ENCODE assay signal across 26 cellular contexts in genomic region chr13:107551521-107551920, GRCh38.
DNase-seq lines count a peak whose midpoint lies in the region; FAIRE-seq and TF ChIP-seq lines count a peak whose summit lies in the region.
"Had no signal": no experiment of that assay in that cellular context is flagged by ENCODE, and none has a peak within 500 bp of the region (broad histone marks: within the 10 kb centered on the region; RNA-seq: fewer than 3 reads in every experiment).

No MANE protein-coding gene starts in this region.

- no peaks in the 10 kb centered on the region for H3K27me3 ChIP-seq in endodermal cell (ENCODE audit: control insufficient read depth, insufficient read depth, low read length, poor library complexity, severe bottlenecking)
- H3K27me3 ChIP-seq: BE2C; BLaER1 treated with 17β-estradiol and CSF1 and Interleukin-3, amounts not matched to agents 10 nM and 100 nM had no signal

- TF ChIP-seq POLR2A in H54 (IDR thresholded peaks at IDR 0.05; ENCODE audit: low read depth, low read length): no peak

- H3K27ac ChIP-seq in endodermal cell (ENCODE audit: low read depth, low read length): no peak overlapping the region
- H3K27ac ChIP-seq: A549; BLaER1 treated with 17β-estradiol and CSF1 and Interleukin-3, amounts not matched to agents 10 nM and 100 nM; GM23248 had no signal

- no peak overlapping the region for H3K27ac Mint-ChIP-seq in endodermal cell
- H3K27ac Mint-ChIP-seq: CD14-positive monocyte; CD4-positive, alpha-beta T cell; CD8-positive, alpha-beta memory T cell; H9; HFFc6 had no signal

- H3K27me3 Mint-ChIP-seq in endodermal cell (ENCODE audit: insufficient read depth): no peaks in the 10 kb centered on the region
- H3K27me3 Mint-ChIP-seq: CD4-positive, alpha-beta T cell; CD8-positive, alpha-beta memory T cell had no signal

- no peak overlapping the region for H3K4me3 Mint-ChIP-seq in endodermal cell
- H3K4me3 Mint-ChIP-seq: CD14-positive monocyte; CD4-positive, alpha-beta T cell; CD8-positive, alpha-beta memory T cell; H9; HFFc6 had no signal

- no peak overlapping the region for H3K4me3 ChIP-seq in choroid plexus epithelial cell (ENCODE audit: low read depth, low read length)
- no peak overlapping the region for H3K4me3 ChIP-seq in endodermal cell (ENCODE audit: low read length)
- H3K4me3 ChIP-seq: A549; BLaER1 treated with 17β-estradiol and CSF1 and Interleukin-3, amounts not matched to agents 10 nM and 100 nM; GM23248 had no signal

- H3K36me3 ChIP-seq in endodermal cell (ENCODE audit: control insufficient read depth, insufficient read depth, low read length): no peaks in the 10 kb centered on the region
- H3K36me3 ChIP-seq: BE2C; BLaER1 treated with 17β-estradiol and CSF1 and Interleukin-3, amounts not matched to agents 10 nM and 100 nM had no signal

- WGBS in endodermal cell (ENCODE audit: insufficient coverage in 1 of 2, insufficient read length in 1 of 2), 2 experiments: no CpG with 5 or more reads among the region's 2 CpGs

- TF ChIP-seq CTCF in choroid plexus epithelial cell (conservative IDR thresholded peaks at IDR 0.05; ENCODE audit: low read depth, low read length): no peak
- TF ChIP-seq CTCF in endodermal cell (conservative IDR thresholded peaks at IDR 0.05): no peak

- H3K36me3 Mint-ChIP-seq in endodermal cell (ENCODE audit: low read depth): no peaks in the 10 kb centered on the region
- H3K36me3 Mint-ChIP-seq: CD14-positive monocyte; CD8-positive, alpha-beta memory T cell had no signal

- H3K4me1 Mint-ChIP-seq in endodermal cell: peaks cover 9% of the 10 kb centered on the region
- H3K4me1 Mint-ChIP-seq: CD14-positive monocyte; CD8-positive, alpha-beta memory T cell had no signal

- no peaks in the 10 kb centered on the region for H3K9me3 ChIP-seq in endodermal cell (ENCODE audit: control insufficient read depth, low read length)
- H3K9me3 ChIP-seq: A549; BE2C; BLaER1 treated with 17β-estradiol and CSF1 and Interleukin-3, amounts not matched to agents 10 nM and 100 nM had no signal

- peak; percentile 83 for FAIRE-seq in H54 (lab: Jason Lieb, UNC)
- FAIRE-seq: A549, D721Med, GM12892, GM19239, H1 had no signal

- no peaks in the 10 kb centered on the region for H3K4me1 ChIP-seq in endodermal cell (ENCODE audit: control insufficient read depth, insufficient read depth, low read length)
- H3K4me1 ChIP-seq: A549; BLaER1 treated with 17β-estradiol and CSF1 and Interleukin-3, amounts not matched to agents 10 nM and 100 nM had no signal

- DNase-seq in H54 (ENCODE audit: insufficient read length, low spot score) (no peak), NCI-H226 (peak; percentile 16), choroid plexus epithelial cell (ENCODE audit: low read depth) (peak; percentile 56), iris pigment epithelial cell (ENCODE audit: low read depth) (peak; percentile 52), NCI-H345 treated with DMSO at 0.1 percent for 48 hours (lab: John Stamatoyannopoulos, UW; ENCODE audit: unreplicated experiment) (no peak), putamen (ENCODE audit: low spot score) (no peak), endodermal cell (no peak)
- DNase-seq: 8988T; ACHN; AML-193; BE2C; CD4-positive, alpha-beta T cell; CD8-positive, alpha-beta memory T cell; DMS 273 treated with DMSO at 0.1 percent for 48 hours; DMS79; EL; GM23248; H9; HFFc6 had no signal

- no peak overlapping the region for H3K9ac ChIP-seq in endodermal cell (ENCODE audit: extremely low read depth, low read length, poor library complexity, severe bottlenecking)
- H3K9ac ChIP-seq: BLaER1 treated with 17β-estradiol and CSF1 and Interleukin-3, amounts not matched to agents 10 nM and 100 nM; GM23248 had no signal

- no peaks in the 10 kb centered on the region for H3K9me3 Mint-ChIP-seq in endodermal cell
- H3K9me3 Mint-ChIP-seq: H9 had no signal

Comparison
In these comparisons a context has a peak if more than half of its experiments do, and no peak if none do; other contexts are left out.
1. DNase-seq: peak in NCI-H226 (single experiment), choroid plexus epithelial cell (single experiment) and iris pigment epithelial cell (single experiment); none in H54 (single experiment), NCI-H345 treated with DMSO at 0.1 percent for 48 hours (single experiment), putamen (single experiment) and endodermal cell (single experiment).